Comparison of ENCODE assay signal across 1 cellular context in genomic region chr6:112216699-112217551, GRCh38.
A peak's percentile ranks its signal among the peaks of the same experiment; 100 is the strongest.
TF ChIP-seq lines count a peak whose summit lies in the region.

No MANE protein-coding gene starts in this region.

TF ChIP-seq in HEK293, 187 proteins besides CTCF, POLR2A, EP300 and RAD21 (continued from another document):
- TF ChIP-seq PRDM2 (tag by site-specific recombination; IDR thresholded peaks at IDR 0.05; ENCODE audit: borderline replicate concordance) = no peak
- TF ChIP-seq ZBTB20 (tag by site-specific recombination; IDR thresholded peaks at IDR 0.05) = no peak
- no peak for TF ChIP-seq ZNF155 (tag by site-specific recombination; IDR thresholded peaks at IDR 0.05)
- TF ChIP-seq EGR2 (tag by site-specific recombination; IDR thresholded peaks at IDR 0.05; ENCODE audit: low read depth) = no peak
- TF ChIP-seq, protein P1, sequence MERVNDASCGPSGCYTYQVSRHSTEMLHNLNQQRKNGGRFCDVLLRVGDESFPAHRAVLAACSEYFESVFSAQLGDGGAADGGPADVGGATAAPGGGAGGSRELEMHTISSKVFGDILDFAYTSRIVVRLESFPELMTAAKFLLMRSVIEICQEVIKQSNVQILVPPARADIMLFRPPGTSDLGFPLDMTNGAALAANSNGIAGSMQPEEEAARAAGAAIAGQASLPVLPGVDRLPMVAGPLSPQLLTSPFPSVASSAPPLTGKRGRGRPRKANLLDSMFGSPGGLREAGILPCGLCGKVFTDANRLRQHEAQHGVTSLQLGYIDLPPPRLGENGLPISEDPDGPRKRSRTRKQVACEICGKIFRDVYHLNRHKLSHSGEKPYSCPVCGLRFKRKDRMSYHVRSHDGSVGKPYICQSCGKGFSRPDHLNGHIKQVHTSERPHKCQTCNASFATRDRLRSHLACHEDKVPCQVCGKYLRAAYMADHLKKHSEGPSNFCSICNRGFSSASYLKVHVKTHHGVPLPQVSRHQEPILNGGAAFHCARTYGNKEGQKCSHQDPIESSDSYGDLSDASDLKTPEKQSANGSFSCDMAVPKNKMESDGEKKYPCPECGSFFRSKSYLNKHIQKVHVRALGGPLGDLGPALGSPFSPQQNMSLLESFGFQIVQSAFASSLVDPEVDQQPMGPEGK (tag by site-specific recombination; IDR thresholded peaks at IDR 0.05) = peak; percentile 92
- TF ChIP-seq MZF1 (tag by site-specific recombination; IDR thresholded peaks at IDR 0.05; ENCODE audit: borderline replicate concordance) = peak; percentile 72; the same call in 1 of the 2 replicates
- no peak for TF ChIP-seq ZNF174 (tag by site-specific recombination; IDR thresholded peaks at IDR 0.05)
- no peak for TF ChIP-seq ZNF658 (tag by site-specific recombination; IDR thresholded peaks at IDR 0.05)
- no peak; the same call in 1 of the 2 replicates for TF ChIP-seq OVOL3 (tag by site-specific recombination; IDR thresholded peaks at IDR 0.05)
- TF ChIP-seq ZNF747 (tag by site-specific recombination; IDR thresholded peaks at IDR 0.05) = no peak
- TF ChIP-seq, protein P2, sequence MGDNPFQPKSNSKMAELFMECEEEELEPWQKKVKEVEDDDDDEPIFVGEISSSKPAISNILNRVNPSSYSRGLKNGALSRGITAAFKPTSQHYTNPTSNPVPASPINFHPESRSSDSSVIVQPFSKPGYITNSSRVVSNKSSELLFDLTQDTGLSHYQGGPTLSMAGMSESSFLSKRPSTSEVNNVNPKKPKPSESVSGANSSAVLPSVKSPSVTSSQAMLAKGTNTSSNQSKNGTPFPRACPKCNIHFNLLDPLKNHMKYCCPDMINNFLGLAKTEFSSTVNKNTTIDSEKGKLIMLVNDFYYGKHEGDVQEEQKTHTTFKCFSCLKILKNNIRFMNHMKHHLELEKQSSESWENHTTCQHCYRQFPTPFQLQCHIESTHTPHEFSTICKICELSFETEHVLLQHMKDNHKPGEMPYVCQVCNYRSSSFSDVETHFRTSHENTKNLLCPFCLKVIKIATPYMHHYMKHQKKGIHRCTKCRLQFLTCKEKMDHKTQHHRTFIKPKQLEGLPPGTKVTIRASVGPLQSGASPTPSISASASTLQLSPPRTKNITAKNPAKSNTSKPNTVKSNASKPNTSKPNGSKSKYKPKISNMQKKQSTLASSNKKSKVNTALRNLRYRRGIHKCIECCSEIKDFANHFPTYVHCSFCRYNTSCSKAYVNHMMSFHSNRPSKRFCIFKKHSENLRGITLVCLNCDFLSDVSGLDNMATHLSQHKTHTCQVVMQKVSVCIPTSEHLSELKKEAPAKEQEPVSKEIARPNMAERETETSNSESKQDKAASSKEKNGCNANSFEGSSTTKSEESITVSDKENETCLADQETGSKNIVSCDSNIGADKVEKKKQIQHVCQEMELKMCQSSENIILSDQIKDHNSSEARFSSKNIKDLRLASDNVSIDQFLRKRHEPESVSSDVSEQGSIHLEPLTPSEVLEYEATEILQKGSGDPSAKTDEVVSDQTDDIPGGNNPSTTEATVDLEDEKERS (tag by site-specific recombination; IDR thresholded peaks at IDR 0.05) = 0 out of 2 replicates have a peak, but pooled peaks have one; percentile 7
- TF ChIP-seq PRDM6 (tag by site-specific recombination; IDR thresholded peaks at IDR 0.05) = peak; percentile 95
- TF ChIP-seq, protein P3, sequence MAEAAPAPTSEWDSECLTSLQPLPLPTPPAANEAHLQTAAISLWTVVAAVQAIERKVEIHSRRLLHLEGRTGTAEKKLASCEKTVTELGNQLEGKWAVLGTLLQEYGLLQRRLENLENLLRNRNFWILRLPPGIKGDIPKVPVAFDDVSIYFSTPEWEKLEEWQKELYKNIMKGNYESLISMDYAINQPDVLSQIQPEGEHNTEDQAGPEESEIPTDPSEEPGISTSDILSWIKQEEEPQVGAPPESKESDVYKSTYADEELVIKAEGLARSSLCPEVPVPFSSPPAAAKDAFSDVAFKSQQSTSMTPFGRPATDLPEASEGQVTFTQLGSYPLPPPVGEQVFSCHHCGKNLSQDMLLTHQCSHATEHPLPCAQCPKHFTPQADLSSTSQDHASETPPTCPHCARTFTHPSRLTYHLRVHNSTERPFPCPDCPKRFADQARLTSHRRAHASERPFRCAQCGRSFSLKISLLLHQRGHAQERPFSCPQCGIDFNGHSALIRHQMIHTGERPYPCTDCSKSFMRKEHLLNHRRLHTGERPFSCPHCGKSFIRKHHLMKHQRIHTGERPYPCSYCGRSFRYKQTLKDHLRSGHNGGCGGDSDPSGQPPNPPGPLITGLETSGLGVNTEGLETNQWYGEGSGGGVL (tag by site-specific recombination; IDR thresholded peaks at IDR 0.05) = peak; percentile 81; the same call in 1 of the 2 replicates
- TF ChIP-seq BCL11B (tag by site-specific recombination; IDR thresholded peaks at IDR 0.05; ENCODE audit: low read depth) = no peak
- TF ChIP-seq ZBTB21 (tag by site-specific recombination; IDR thresholded peaks at IDR 0.05) = peak; percentile 83
- TF ChIP-seq ZNF664 (tag by site-specific recombination; IDR thresholded peaks at IDR 0.05) = peak; percentile 53; the same call in 1 of the 2 replicates
- TF ChIP-seq ZNF549 (tag by site-specific recombination; IDR thresholded peaks at IDR 0.05) = no peak
- TF ChIP-seq KLF10 (tag by site-specific recombination; IDR thresholded peaks at IDR 0.05) = peak; percentile 69; the same call in 1 of the 2 replicates
- peak; percentile 61 for TF ChIP-seq ZNF2 (tag by site-specific recombination; IDR thresholded peaks at IDR 0.05)
- peak; percentile 96 for TF ChIP-seq PRDM1 (tag by site-specific recombination; IDR thresholded peaks at IDR 0.05)
- peak; percentile 61 for TF ChIP-seq ZNF76 (tag by site-specific recombination; IDR thresholded peaks at IDR 0.05; ENCODE audit: borderline replicate concordance, low read depth)
- peak; percentile 63 for TF ChIP-seq SP3 (tag by site-specific recombination; IDR thresholded peaks at IDR 0.05)
- no peak; the same call in 1 of the 2 replicates for TF ChIP-seq ZSCAN30 (tag by site-specific recombination; IDR thresholded peaks at IDR 0.05)
- peak; percentile 91 for TF ChIP-seq TSHZ1 (tag by site-specific recombination; IDR thresholded peaks at IDR 0.05; ENCODE audit: borderline replicate concordance)
- TF ChIP-seq ZNF558 (tag by site-specific recombination; IDR thresholded peaks at IDR 0.05) = peak; percentile 73
- peak; percentile 77; the same call in 1 of the 2 replicates for TF ChIP-seq ZNF394 (tag by site-specific recombination; IDR thresholded peaks at IDR 0.05; ENCODE audit: borderline replicate concordance)
